In the genomic region with DNA sequence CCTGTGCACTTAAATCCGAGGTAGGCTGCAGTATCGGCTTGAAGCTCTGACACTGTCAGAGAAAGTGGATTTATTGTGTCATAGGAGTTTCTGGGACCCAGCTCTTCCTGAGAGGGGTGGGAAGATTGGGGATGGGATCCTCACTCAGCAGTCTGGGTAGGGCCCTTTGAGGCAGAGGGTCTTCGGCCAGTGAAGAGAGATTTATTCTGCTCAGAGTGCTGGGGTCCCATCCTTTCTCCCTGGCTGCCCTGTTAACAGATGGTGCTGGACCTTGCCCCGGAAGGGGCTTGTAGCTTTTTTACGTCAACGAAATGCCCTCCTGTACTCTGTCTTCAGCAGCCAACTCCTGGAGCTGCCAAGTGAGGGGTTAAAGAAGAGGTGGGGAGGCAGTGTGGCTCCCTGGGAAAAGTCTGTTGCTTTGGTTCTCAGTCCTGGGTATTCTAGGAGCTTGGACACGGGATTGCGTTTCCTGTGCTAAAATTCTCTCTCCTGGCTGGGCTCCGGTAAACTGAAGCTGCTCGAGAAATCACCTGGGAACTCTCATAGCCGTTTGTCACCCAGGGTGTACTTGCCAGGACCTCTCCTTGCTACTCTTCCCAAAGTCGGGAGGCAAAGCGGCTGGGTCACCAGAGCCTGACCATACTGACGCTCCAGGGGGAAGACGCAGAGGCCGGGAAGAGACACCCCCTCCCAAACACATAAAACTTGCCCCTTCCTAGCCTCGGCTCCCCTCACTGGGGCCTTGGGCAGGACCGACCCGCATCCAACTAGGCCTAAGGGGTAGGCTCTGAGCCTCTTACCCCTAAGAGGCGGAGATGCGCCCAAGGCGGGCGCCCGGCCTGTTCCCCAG, we compare ENCODE assay signal across 8 cellular contexts. TPM values are rescaled to one million over a fixed set of nuclear protein-coding genes. Genes with fewer than 3 reads are reported as not detected.
DNase-seq lines count a peak whose midpoint lies in the region; ATAC-seq and TF ChIP-seq lines count a peak whose summit lies in the region.

No MANE protein-coding gene starts in this region.

- H3K4me1 ChIP-seq in iPS-18a (ENCODE audit: control insufficient read depth, low read depth, low read length), result no peaks in the 10 kb centered on the region
- peaks cover 22 to 81% (median 61%) of the 10 kb centered on the region in 6 donors for H3K4me1 ChIP-seq in spleen

- H3K27ac ChIP-seq in iPS-18a (ENCODE audit: low read length) (peak overlapping the region; percentile 1), spleen (peak overlapping the region; percentile 97 to 99 (median 98))

- peak overlapping the region; percentile 85 for H3K9ac ChIP-seq in iPS-18a (ENCODE audit: low read length)

- H3K4me3 ChIP-seq in GM08714 (ENCODE audit: low read length) (peak overlapping the region; percentile 95; the same call in 1 of the 2 replicates), iPS-18a (ENCODE audit: low read length) (peak overlapping the region; percentile 72), spleen (peak overlapping the region; percentile 51 to 74 (median 68))

- TF ChIP-seq POLR2A in spleen (IDR thresholded peaks at IDR 0.05), result no peak

- peaks cover 4% of the 10 kb centered on the region for H3K36me3 ChIP-seq in iPS-18a (ENCODE audit: control insufficient read depth, low read depth, low read length)
- peaks cover 0 to 46% (median 17%) of the 10 kb centered on the region in 6 donors for H3K36me3 ChIP-seq in spleen

- H3K9me3 ChIP-seq in iPS-18a (ENCODE audit: control insufficient read depth, low read depth, low read length), result no peaks in the 10 kb centered on the region
- H3K9me3 ChIP-seq in spleen, result no peaks in the 10 kb centered on the region

- TF ChIP-seq CTCF in spleen (IDR thresholded peaks at IDR 0.05 in 8 of 11, conservative IDR thresholded peaks at IDR 0.05 in 3 of 11), result no peak

- intact Hi-C loops in spleen (cut with DNase I; ENCODE audit: low total_unique reads), result no loop called here

- peak; percentile 27 for DNase-seq in amniotic epithelial cell (ENCODE audit: low read depth)
- DNase-seq in spleen, result no peak
- no peak for DNase-seq in DMS114 treated with DMSO at 0.1 percent for 48 hours (lab: John Stamatoyannopoulos, UW; ENCODE audit: unreplicated experiment)
- no peak for DNase-seq in NCI-H1694 (lab: John Stamatoyannopoulos, UW)

- peak; percentile 2 for ATAC-seq in HG03039 (IDR thresholded peaks at IDR 0.05; ENCODE audit: unreplicated experiment)
- no peak for ATAC-seq in GM18520 (IDR thresholded peaks at IDR 0.05; ENCODE audit: unreplicated experiment)

- peaks cover 2% of the 10 kb centered on the region for H3K27me3 ChIP-seq in iPS-18a (ENCODE audit: control insufficient read depth, insufficient read depth, low read length)
- no peaks in the 10 kb centered on the region for H3K27me3 ChIP-seq in spleen (replicated peaks in 1 of 7)

- WGBS in spleen, 5 donors, result 60 to 68% (median 63%) methylated on average over 23 to 24 of the region's 24 CpGs

RNA-seq across cellular contexts. Expression of a gene that starts 0.8 kb away (rescaled TPM):
- total RNA-seq in spleen, result 10 to 100 TPM; 13.6 to 91.4 (median 69.6) TPM
- 100 to 1,000 TPM in 1 of 3 donors, 10 to 100 TPM in 2; 79.9 to 171 (median 90.7) TPM for polyA plus RNA-seq in spleen

RNA-seq across cellular contexts. Expression of a gene that starts 4.6 kb away (rescaled TPM):
- 10 to 100 TPM in 3 of 7 donors, 1 to 10 TPM in 4; 6.8 to 11.5 (median 9.6) TPM for total RNA-seq in spleen
- 1 to 10 TPM; 3.1 to 5.5 (median 4.3) TPM for polyA plus RNA-seq in spleen

RNA-seq across cellular contexts. Expression of a gene that starts 8.1 kb away (rescaled TPM):
- total RNA-seq in spleen, result 10 to 100 TPM; 20.2 to 60.2 (median 34.1) TPM
- 1 to 10 TPM; 7.0 to 7.4 (median 7.1) TPM for polyA plus RNA-seq in spleen

RNA-seq across cellular contexts. Expression of a gene that starts 11.9 kb away (rescaled TPM):
- total RNA-seq in spleen, result 10 to 100 TPM; 31.1 to 44.9 (median 36.8) TPM
- 10 to 100 TPM; 50.2 to 73.8 (median 64.2) TPM for polyA plus RNA-seq in spleen

RNA-seq across cellular contexts. Expression of a gene that starts 51.9 kb away (rescaled TPM):
- 1 to 10 TPM; 1.2 to 3.6 (median 2.1) TPM for total RNA-seq in spleen
- polyA plus RNA-seq in spleen, result 1 to 10 TPM; 2.4 to 3.5 (median 3.0) TPM
